22 cellular contexts compared by ENCODE assay signal in the genomic region with DNA sequence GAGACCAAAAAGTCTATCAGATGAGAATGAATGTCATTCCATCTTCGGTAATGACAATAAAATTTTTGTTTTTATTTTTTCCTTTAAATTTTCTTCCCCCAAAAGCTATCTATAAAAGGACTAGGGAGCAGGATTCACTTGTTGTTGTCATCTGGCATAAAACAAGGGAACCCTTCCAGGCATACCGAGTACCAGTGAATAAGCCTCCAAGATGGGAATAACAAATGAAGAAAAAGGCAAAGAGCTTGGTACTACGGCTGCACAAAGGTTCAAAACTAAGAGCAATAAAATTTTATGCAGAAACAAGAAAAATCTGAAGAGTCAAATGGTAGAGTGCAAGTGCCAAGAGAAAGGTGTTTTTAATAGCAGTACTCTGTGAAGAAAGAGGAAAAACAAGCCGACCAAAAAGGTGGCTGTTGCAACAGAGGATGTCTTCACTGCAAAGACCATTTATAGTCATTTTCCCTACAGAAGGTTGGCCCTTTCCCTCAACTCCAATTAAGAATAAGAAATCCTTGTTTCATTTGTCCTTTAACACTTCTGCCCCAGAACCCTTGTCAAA. TPM values are rescaled to one million over a fixed set of nuclear protein-coding genes. Genes with fewer than 3 reads are reported as not detected.
DNase-seq lines count a peak whose midpoint lies in the region; ATAC-seq and TF ChIP-seq lines count a peak whose summit lies in the region.
"Had no signal": no experiment of that assay in that cellular context is flagged by ENCODE, and none has a peak within 500 bp of the region (broad histone marks: within the 10 kb centered on the region; RNA-seq: fewer than 3 reads in every experiment).

No MANE protein-coding gene starts in this region.

- H3K4me1 ChIP-seq in ascending aorta (peaks cover 0 to 11% of the 10 kb centered on the region in 2 donors), thoracic aorta (ENCODE audit: control insufficient read depth in 1 of 2, low read depth in 2 of 2) (peaks cover 0 to 22% of the 10 kb centered on the region in 2 donors), foreskin keratinocyte (peaks cover 8% of the 10 kb centered on the region)
- H3K4me1 ChIP-seq: Caco-2 had no signal

- ATAC-seq in thoracic aorta (ENCODE audit: insufficient number of reproducible peaks, low FRiP score, low read depth) = no peak
- ATAC-seq in GM18870 (IDR thresholded peaks at IDR 0.05; ENCODE audit: unreplicated experiment) = no peak
- no peak for ATAC-seq in foreskin keratinocyte
- ATAC-seq: activated T-helper 17 cell treated with anti-CD3 and anti-CD28 coated beads, Interleukin-2, amount 50 U/mL, for 72 hours; esophagus mucosa; HepG2 had no signal

- no peaks in the 10 kb centered on the region for H3K36me3 ChIP-seq in ascending aorta
- H3K36me3 ChIP-seq in thoracic aorta = no peaks in the 10 kb centered on the region
- H3K36me3 ChIP-seq: HAP-1 had no signal

- H3K9me3 ChIP-seq in ascending aorta (no peaks in the 10 kb centered on the region), thoracic aorta (no peaks in the 10 kb centered on the region)
- H3K9me3 ChIP-seq: Caco-2, HAP-1 had no signal

- peak overlapping the region; percentile 45 to 51 for H3K27ac ChIP-seq in ascending aorta
- peak overlapping the region; percentile 45 to 60 for H3K27ac ChIP-seq in thoracic aorta
- no peak overlapping the region for H3K27ac ChIP-seq in foreskin keratinocyte

- H3K4me3 ChIP-seq in ascending aorta (peak overlapping the region in 1 of 2 donors; percentile 32), thoracic aorta (peak overlapping the region; percentile 52)
- H3K4me3 ChIP-seq: HAP-1 had no signal

- DNase-seq in NOMO-1 treated with DMSO at 0.1 percent for 48 hours (lab: John Stamatoyannopoulos, UW; ENCODE audit: unreplicated experiment) = peak; percentile 27
- DNase-seq in NOMO-1 treated with dmso at 0.1 percent for 144 hours (lab: John Stamatoyannopoulos, UW; ENCODE audit: unreplicated experiment) = no peak
- no peak for DNase-seq in ascending aorta (ENCODE audit: low spot score in 2 of 2)
- peak; percentile 17 for DNase-seq in fibroblast of peridontal ligament (ENCODE audit: extremely low read depth)
- no peak for DNase-seq in thoracic aorta (ENCODE audit: low spot score)
- no peak for DNase-seq in NCI-H226
- DNase-seq in foreskin keratinocyte = no peak
- DNase-seq: activated CD4-positive, alpha-beta T cell treated with anti-CD3 and anti-CD28 coated beads, Interleukin-2, amount 10 ng/mL, durations not matched to agents 24 days and 14 days; activated naive CD8-positive, alpha-beta T cell treated with anti-CD3 and anti-CD28 coated beads, Interleukin-2, amount 10 ng/mL, durations not matched to agents 7 days and 5 days; Caco-2; central memory CD4-positive, alpha-beta T cell; effector CD4-positive, alpha-beta T cell; head of caudate nucleus; NCI-H146; NCI-H748 treated with DMSO at 0.1 percent for 48 hours; SHP77; stimulated activated CD4-positive, alpha-beta T cell treated with anti-CD3 and anti-CD28 coated beads, Interleukin-12 subunit alpha, Interleukin-12 subunit beta, amount 100 ng/mL, for 4 hours had no signal

- H3K27me3 ChIP-seq in ascending aorta = no peaks in the 10 kb centered on the region
- H3K27me3 ChIP-seq in thoracic aorta (replicated peaks; ENCODE audit: insufficient read depth) = no peaks in the 10 kb centered on the region
- H3K27me3 ChIP-seq in foreskin keratinocyte = no peaks in the 10 kb centered on the region

- no peak for TF ChIP-seq CTCF in ascending aorta (IDR thresholded peaks at IDR 0.05)
- no peak for TF ChIP-seq CTCF in thoracic aorta (IDR thresholded peaks at IDR 0.05)
- TF ChIP-seq CTCF in foreskin keratinocyte (conservative IDR thresholded peaks at IDR 0.05) = no peak

- intact Hi-C loops in ascending aorta (cut with DNase I) = no loop called here

RNA-seq across cellular contexts. Expression of gene PPP3CA, which starts 25.8 kb away (rescaled TPM):
- total RNA-seq in ascending aorta (64.5 TPM), thoracic aorta (10 to 100 TPM; 21.9 to 43.2 TPM), foreskin keratinocyte (53.3 and 60.3 TPM in 2 replicates)
- 20.5 and 20.9 TPM in 2 replicates for polyA plus RNA-seq in foreskin keratinocyte

Comparison
In these comparisons a context has a peak if more than half of its experiments do, and no peak if none do; other contexts are left out.
1. DNase-seq: peak in NOMO-1 treated with DMSO at 0.1 percent for 48 hours (single experiment) and fibroblast of peridontal ligament (single experiment); none in NOMO-1 treated with dmso at 0.1 percent for 144 hours (single experiment), ascending aorta (0 of 2), thoracic aorta (single experiment), NCI-H226 (single experiment) and foreskin keratinocyte (0 of 2).